ENCODE assay signal across 11 cellular contexts in genomic region chr9:14447103-14447502, GRCh38.
"Had no signal": no experiment of that assay in that cellular context is flagged by ENCODE, and none has a peak within 500 bp of the region (broad histone marks: within the 10 kb centered on the region; RNA-seq: fewer than 3 reads in every experiment).

No MANE protein-coding gene starts in this region.

- H3K36me3 ChIP-seq: HAP-1 had no signal

- H3K4me2 ChIP-seq: GM23338 had no signal

- ATAC-seq: GM23338, HCT116 had no signal

- DNase-seq: GM23248, GOT3, H7, H9, HCEC 1CT, HFFc6 had no signal

- H2AFZ ChIP-seq: GM23248, GM23338 had no signal

- H3K9me3 ChIP-seq: HAP-1 had no signal

- H3K4me3 ChIP-seq: GM23248, GM23338, HAP-1 had no signal

- H3K9ac ChIP-seq: GM23248 had no signal

- H3K4me1 ChIP-seq: HAP-1 had no signal

- FAIRE-seq: H1, H54 had no signal

- H3K27ac ChIP-seq: GM23248 had no signal
